ENCODE assay signal across 12 cellular contexts in genomic region chr12:44286336-44286735, GRCh38.
DNase-seq lines count a peak whose midpoint lies in the region; ATAC-seq and TF ChIP-seq lines count a peak whose summit lies in the region.
"Had no signal": no experiment of that assay in that cellular context is flagged by ENCODE, and none has a peak within 500 bp of the region (broad histone marks: within the 10 kb centered on the region; RNA-seq: fewer than 3 reads in every experiment).

No MANE protein-coding gene starts in this region.

- peak overlapping the region; percentile 16 for H3K4me2 ChIP-seq in Loucy (ENCODE audit: low read depth, low read length, poor library complexity, severe bottlenecking)

- DNase-seq in A172 (ENCODE audit: low spot score) (peak; percentile 40), astrocyte of the hippocampus (ENCODE audit: low read depth, low spot score) (peak; percentile 24), NCI-H1048 (lab: John Stamatoyannopoulos, UW) (no peak), putamen (ENCODE audit: low spot score) (no peak)
- DNase-seq in activated effector memory CD4-positive, alpha-beta T cell treated with Interleukin-2 at 50 U/mL for 16 hours: no peak

- no peak overlapping the region for H3K9ac ChIP-seq in Loucy (ENCODE audit: low read depth, low read length, poor library complexity, severe bottlenecking)
- H3K9ac ChIP-seq: BLaER1 had no signal

- H4K20me1 ChIP-seq in Loucy (ENCODE audit: insufficient read depth, low read length, poor library complexity, severe bottlenecking): no peaks in the 10 kb centered on the region
- H4K20me1 ChIP-seq: BLaER1 had no signal

- H3K36me3 ChIP-seq in Loucy (ENCODE audit: insufficient read depth, low read length): no peaks in the 10 kb centered on the region
- H3K36me3 ChIP-seq: BLaER1, prostate gland had no signal

- H2AFZ ChIP-seq in Loucy (ENCODE audit: low read length): no peak overlapping the region

- H3K79me2 ChIP-seq in Loucy (ENCODE audit: insufficient read depth, low read length): no peaks in the 10 kb centered on the region

- H3K4me3 ChIP-seq in Loucy (ENCODE audit: low read length, poor library complexity, severe bottlenecking): no peak overlapping the region
- H3K4me3 ChIP-seq: BLaER1, prostate gland, SK-N-MC had no signal

- peaks cover 15% of the 10 kb centered on the region for H3K4me1 ChIP-seq in Loucy (ENCODE audit: insufficient read depth, low read length, poor library complexity, severe bottlenecking)
- H3K4me1 ChIP-seq: prostate gland had no signal

- H3F3A ChIP-seq in Loucy (ENCODE audit: low read depth): no peaks in the 10 kb centered on the region

- TF ChIP-seq CTCF in Loucy (conservative IDR thresholded peaks at IDR 0.05; ENCODE audit: low read length): no peak

- H3K9me2 ChIP-seq in Loucy (replicated peaks; ENCODE audit: low read depth, low read length): no peaks in the 10 kb centered on the region

- H3K9me3 ChIP-seq in Loucy (ENCODE audit: insufficient read depth, low read depth, low read length): peaks cover under 1% of the 10 kb centered on the region; the same call in 1 of the 2 replicates
- H3K9me3 ChIP-seq: prostate gland had no signal

- ATAC-seq in GM18868 (IDR thresholded peaks at IDR 0.05; ENCODE audit: unreplicated experiment): peak; percentile 91
- no peak for ATAC-seq in GM21526 (IDR thresholded peaks at IDR 0.05; ENCODE audit: low FRiP score, unreplicated experiment)
- ATAC-seq: left lobe of liver had no signal

- no peaks in the 10 kb centered on the region for H3K27me3 ChIP-seq in Loucy (ENCODE audit: insufficient read depth, low read length, poor library complexity, severe bottlenecking)
- H3K27me3 ChIP-seq: BLaER1 had no signal

Comparison
In these comparisons a context has a peak if more than half of its experiments do, and no peak if none do; other contexts are left out.
1. DNase-seq: peak in A172 (single experiment) and astrocyte of the hippocampus (single experiment); none in NCI-H1048 (single experiment), putamen (single experiment) and activated effector memory CD4-positive, alpha-beta T cell treated with Interleukin-2 at 50 U/mL for 16 hours (single experiment).